8 cellular contexts compared by ENCODE assay signal in genomic region chr2:55419514-55420243, GRCh38. TPM values are rescaled to one million over a fixed set of nuclear protein-coding genes. Genes with fewer than 3 reads are reported as not detected.
DNase-seq lines count a peak whose midpoint lies in the region; ATAC-seq, FAIRE-seq and TF ChIP-seq lines count a peak whose summit lies in the region.

CCDC88A (minus strand) TSS chr2:55419856; CDS start chr2:55419079, 777 bp downstream.

- H3K9me3 ChIP-seq in upper lobe of left lung, result no peaks in the 10 kb centered on the region

- TF ChIP-seq CTCF in upper lobe of left lung (IDR thresholded peaks at IDR 0.05), result peak; percentile 25 to 61 (median 40)

- 0% methylated on average over 33 to 38 of the region's 76 CpGs for WGBS in upper lobe of left lung, 2 donors

- H3K27ac ChIP-seq in upper lobe of left lung, result peak within 1 kb of the TSS; percentile 88 to 94 (median 91)

- intact Hi-C loops in left cardiac atrium (cut with DNase I), result loop anchor here in 1 of 2 donors (10.0 kb wide), 2 partner anchors 55 to 85 kb away; no protein-coding TSS in a partner anchor
- intact Hi-C loops in posterior vena cava (cut with DNase I), result loop anchor here in 1 of 2 donors (10.0 kb wide), 1 partner anchor 155 kb away; the partner anchor contains the start of gene MTIF2

- H3K4me1 ChIP-seq in upper lobe of left lung, result peaks cover 0 to 18% (median 8%) of the 10 kb centered on the region in 4 donors

- no peaks in the 10 kb centered on the region for H3K36me3 ChIP-seq in upper lobe of left lung

- DNase-seq in GM12892 (ENCODE audit: insufficient read length) (peak; percentile 67), NCI-H1436 treated with DMSO at 0.1 percent for 48 hours (lab: John Stamatoyannopoulos, UW) (peak; percentile 70), T follicular helper cell (ENCODE audit: low read depth) (peak; percentile 81), amniotic epithelial cell (ENCODE audit: low read depth) (peak; percentile 97), left cardiac atrium (peak; percentile 96), posterior vena cava (ENCODE audit: low spot score) (peak; percentile 99), upper lobe of left lung (peak; percentile 93 to 99)

- peak; percentile 85 for TF ChIP-seq POLR2A in GM12892 (IDR thresholded peaks at IDR 0.05; ENCODE audit: low read depth, low read length)
- TF ChIP-seq POLR2A in upper lobe of left lung (IDR thresholded peaks at IDR 0.05), result peak in 3 of 4 donors; percentile 80 to 89 (median 80)

- no peaks in the 10 kb centered on the region for H3K27me3 ChIP-seq in upper lobe of left lung

- ATAC-seq in HG02840 (IDR thresholded peaks at IDR 0.05; ENCODE audit: low FRiP score, unreplicated experiment) (peak; percentile 70), left cardiac atrium (peak; percentile 98), upper lobe of left lung (ENCODE audit: low FRiP score in 2 of 2) (peak; percentile 98 to 99)

- peak; percentile 79 for FAIRE-seq in GM12892 (lab: Jason Lieb, UNC)

- H3K4me3 ChIP-seq in upper lobe of left lung, result peak within 1 kb of the TSS; percentile 58 to 96 (median 74)

- TF ChIP-seq EP300 in upper lobe of left lung (IDR thresholded peaks at IDR 0.05), result peak in 1 of 4 donors; percentile 72

RNA-seq across cellular contexts. Expression of gene CCDC88A, which starts in this region (rescaled TPM):
- polyA plus RNA-seq in GM12892 (2012; ENCODE audit: missing spikeins), result 37.0 TPM
- total RNA-seq in left cardiac atrium (10 to 100 TPM; 29.0 to 33.0 TPM), posterior vena cava (10 to 100 TPM; 63.4 to 77.1 TPM), upper lobe of left lung (100 to 1,000 TPM in 2 of 6 donors, 10 to 100 TPM in 4; 66.7 to 128 (median 91.2) TPM)

Comparison
In these comparisons a context has a peak if more than half of its experiments do, and no peak if none do; other contexts are left out.
1. Peak in every context shown above with its lines: DNase-seq, ATAC-seq, H3K4me3 ChIP-seq and H3K27ac ChIP-seq.